In the genomic region with DNA sequence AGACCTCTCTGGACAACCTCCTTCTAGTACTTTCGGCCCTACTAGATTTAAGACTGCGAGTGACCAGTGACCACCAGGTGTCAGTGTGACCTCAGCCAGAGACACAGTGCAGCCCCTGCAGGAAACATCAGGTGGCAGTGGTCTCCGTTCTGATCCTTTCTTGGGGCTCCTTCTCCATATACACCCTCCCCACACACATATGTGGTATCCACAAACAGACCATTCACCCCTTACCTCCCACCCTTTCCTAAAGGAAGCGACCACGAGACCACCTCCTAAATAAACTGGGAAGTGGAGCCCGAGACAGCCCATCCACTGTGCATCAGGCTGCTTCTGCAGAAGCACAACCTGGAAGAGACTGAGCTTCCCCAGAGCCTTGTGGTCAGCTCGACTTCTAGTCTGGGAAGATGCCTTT, we compare ENCODE assay signal across 8 cellular contexts. TPM values are rescaled to one million over a fixed set of nuclear protein-coding genes. Genes with fewer than 3 reads are reported as not detected.
DNase-seq lines count a peak whose midpoint lies in the region; ATAC-seq and TF ChIP-seq lines count a peak whose summit lies in the region.

No MANE protein-coding gene starts in this region.

- H3K36me3 Mint-ChIP-seq in activated naive CD4-positive, alpha-beta T cell treated with anti-CD3 and anti-CD28 coated beads, Interleukin-2, amount 50 U/mL, for 72 hours, result no peaks in the 10 kb centered on the region

- no peak overlapping the region for H2AFZ ChIP-seq in SK-N-SH (ENCODE audit: low read depth)

- H3K9me3 ChIP-seq in SK-N-SH (no peaks in the 10 kb centered on the region), cardiac muscle cell (ENCODE audit: low read depth) (no peaks in the 10 kb centered on the region)

- H3K4me1 ChIP-seq in SK-N-SH (ENCODE audit: control insufficient read depth in 1 of 2, insufficient read depth in 2 of 2, low read depth in 1 of 2, low read length in 1 of 2) (peaks cover 0 to 23% of the 10 kb centered on the region in 2 experiments; a peak in 3 of 4 replicates), cardiac muscle cell (ENCODE audit: low read depth) (peaks cover 27% of the 10 kb centered on the region)

- peak overlapping the region; percentile 6 to 8 for H3K27ac Mint-ChIP-seq in activated naive CD4-positive, alpha-beta T cell treated with anti-CD3 and anti-CD28 coated beads, Interleukin-2, amount 50 U/mL, for 72 hours

- WGBS in SK-N-SH (ENCODE audit: low lambda C conversion rate), result 78% methylated on average over 5 of the region's 7 CpGs

- TF ChIP-seq EP300 in Ishikawa (IDR thresholded peaks at IDR 0.05; ENCODE audit: borderline replicate concordance), result no peak
- TF ChIP-seq EP300 in SK-N-SH (IDR thresholded peaks at IDR 0.05; ENCODE audit: borderline replicate concordance in 1 of 2, low read depth in 1 of 2, low read length in 1 of 2), result no peak

- H3K4me3 ChIP-seq in SK-N-SH (ENCODE audit: low read depth in 2 of 2, low read length in 1 of 2) (peak overlapping the region in 1 of 2 experiments; percentile 56; a peak in 1 of 4 replicates), cardiac muscle cell (no peak overlapping the region)

- H3K36me3 ChIP-seq in SK-N-SH (replicated peaks in 1 of 2; ENCODE audit: control insufficient read depth in 1 of 2, insufficient read depth in 2 of 2, low read length in 1 of 2) (no peaks in the 10 kb centered on the region), cardiac muscle cell (no peaks in the 10 kb centered on the region)

- CTCF ChIA-PET in SK-N-SH (lab: Yijun Ruan, JAX), result interaction anchor here (0.6 to 9.3 kb wide), 14 partner anchors 11 to 303 kb away, joined by 3 to 60 read pairs (median 3); no protein-coding TSS in a partner anchor

- no peaks in the 10 kb centered on the region for H3K9me2 ChIP-seq in SK-N-SH

- H3F3A ChIP-seq in SK-N-SH (replicated peaks; ENCODE audit: insufficient read depth), result no peaks in the 10 kb centered on the region

- H3K9me3 Mint-ChIP-seq in activated naive CD4-positive, alpha-beta T cell treated with anti-CD3 and anti-CD28 coated beads, Interleukin-2, amount 50 U/mL, for 72 hours, result no peaks in the 10 kb centered on the region

- DNase-seq in DMS153 treated with DMSO at 0.1 percent for 48 hours (lab: John Stamatoyannopoulos, UW; ENCODE audit: unreplicated experiment) (peak; percentile 52), SK-N-SH (peak; percentile 84), cardiac muscle cell (ENCODE audit: low read depth in 1 of 2, low spot score in 1 of 2) (peak; percentile 81 to 82), pulmonary artery endothelial cell (ENCODE audit: low read depth, low spot score) (peak; percentile 24)
- peak in 1 of 2 donors; percentile 75 for DNase-seq in activated naive CD4-positive, alpha-beta T cell treated with anti-CD3 and anti-CD28 coated beads, Interleukin-2, amount 50 U/mL, for 72 hours (ENCODE audit: low spot score in 2 of 2)

- POLR2A ChIA-PET in SK-N-SH (lab: Yijun Ruan, JAX), result no interaction called here

- no peak overlapping the region for H3K4me2 ChIP-seq in SK-N-SH

- no peaks in the 10 kb centered on the region for H3K79me2 ChIP-seq in SK-N-SH (ENCODE audit: insufficient read depth)

- no peaks in the 10 kb centered on the region for H3K27me3 ChIP-seq in SK-N-SH (ENCODE audit: insufficient read depth)
- no peaks in the 10 kb centered on the region for H3K27me3 ChIP-seq in cardiac muscle cell

- ATAC-seq in activated naive CD4-positive, alpha-beta T cell treated with anti-CD3 and anti-CD28 coated beads, Interleukin-2, amount 50 U/mL, for 72 hours, result peak; percentile 74 to 89
- ATAC-seq in GM19467 (IDR thresholded peaks at IDR 0.05; ENCODE audit: unreplicated experiment) (no peak), HG03196 (IDR thresholded peaks at IDR 0.05; ENCODE audit: unreplicated experiment) (no peak)

- no peak overlapping the region for H3K9ac ChIP-seq in SK-N-SH

- H3K27ac ChIP-seq in SK-N-SH (ENCODE audit: low read depth in 2 of 2, low read length in 1 of 2) (no peak overlapping the region), cardiac muscle cell (no peak overlapping the region)

- H4K20me1 ChIP-seq in SK-N-SH (ENCODE audit: insufficient read depth), result peaks cover 36% of the 10 kb centered on the region

- TF ChIP-seq CTCF in SK-N-SH (IDR thresholded peaks at IDR 0.05) (peak; percentile 71), cardiac muscle cell (IDR thresholded peaks at IDR 0.05; ENCODE audit: low read depth, low read length) (peak; percentile 95)

- TF ChIP-seq RAD21 in Ishikawa (IDR thresholded peaks at IDR 0.05; ENCODE audit: low read depth) (peak; percentile 93), SK-N-SH (IDR thresholded peaks at IDR 0.05; ENCODE audit: low read length) (peak; percentile 92)

TF ChIP-seq in Ishikawa, 13 proteins besides CTCF, POLR2A, EP300 and RAD21 (continues in another document):
- TF ChIP-seq, protein P1, sequence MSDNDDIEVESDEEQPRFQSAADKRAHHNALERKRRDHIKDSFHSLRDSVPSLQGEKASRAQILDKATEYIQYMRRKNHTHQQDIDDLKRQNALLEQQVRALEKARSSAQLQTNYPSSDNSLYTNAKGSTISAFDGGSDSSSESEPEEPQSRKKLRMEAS (IDR thresholded peaks at IDR 0.05), result no peak
- TF ChIP-seq EGR1 (IDR thresholded peaks at IDR 0.05), result no peak
- no peak for TF ChIP-seq ZBTB7A (IDR thresholded peaks at IDR 0.05; ENCODE audit: low read depth)
- no peak for TF ChIP-seq TCF12 (IDR thresholded peaks at IDR 0.05; ENCODE audit: low read depth)
- no peak for TF ChIP-seq CREB1 (IDR thresholded peaks at IDR 0.05; ENCODE audit: low read depth)
- TF ChIP-seq, protein P2, sequence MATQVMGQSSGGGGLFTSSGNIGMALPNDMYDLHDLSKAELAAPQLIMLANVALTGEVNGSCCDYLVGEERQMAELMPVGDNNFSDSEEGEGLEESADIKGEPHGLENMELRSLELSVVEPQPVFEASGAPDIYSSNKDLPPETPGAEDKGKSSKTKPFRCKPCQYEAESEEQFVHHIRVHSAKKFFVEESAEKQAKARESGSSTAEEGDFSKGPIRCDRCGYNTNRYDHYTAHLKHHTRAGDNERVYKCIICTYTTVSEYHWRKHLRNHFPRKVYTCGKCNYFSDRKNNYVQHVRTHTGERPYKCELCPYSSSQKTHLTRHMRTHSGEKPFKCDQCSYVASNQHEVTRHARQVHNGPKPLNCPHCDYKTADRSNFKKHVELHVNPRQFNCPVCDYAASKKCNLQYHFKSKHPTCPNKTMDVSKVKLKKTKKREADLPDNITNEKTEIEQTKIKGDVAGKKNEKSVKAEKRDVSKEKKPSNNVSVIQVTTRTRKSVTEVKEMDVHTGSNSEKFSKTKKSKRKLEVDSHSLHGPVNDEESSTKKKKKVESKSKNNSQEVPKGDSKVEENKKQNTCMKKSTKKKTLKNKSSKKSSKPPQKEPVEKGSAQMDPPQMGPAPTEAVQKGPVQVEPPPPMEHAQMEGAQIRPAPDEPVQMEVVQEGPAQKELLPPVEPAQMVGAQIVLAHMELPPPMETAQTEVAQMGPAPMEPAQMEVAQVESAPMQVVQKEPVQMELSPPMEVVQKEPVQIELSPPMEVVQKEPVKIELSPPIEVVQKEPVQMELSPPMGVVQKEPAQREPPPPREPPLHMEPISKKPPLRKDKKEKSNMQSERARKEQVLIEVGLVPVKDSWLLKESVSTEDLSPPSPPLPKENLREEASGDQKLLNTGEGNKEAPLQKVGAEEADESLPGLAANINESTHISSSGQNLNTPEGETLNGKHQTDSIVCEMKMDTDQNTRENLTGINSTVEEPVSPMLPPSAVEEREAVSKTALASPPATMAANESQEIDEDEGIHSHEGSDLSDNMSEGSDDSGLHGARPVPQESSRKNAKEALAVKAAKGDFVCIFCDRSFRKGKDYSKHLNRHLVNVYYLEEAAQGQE (IDR thresholded peaks at IDR 0.05; ENCODE audit: low read depth), result no peak
- no peak for TF ChIP-seq TAF1 (IDR thresholded peaks at IDR 0.05; ENCODE audit: low read depth)

TF ChIP-seq in SK-N-SH, 30 proteins besides CTCF, POLR2A, EP300 and RAD21:
- TF ChIP-seq POLR2AphosphoS5 (IDR thresholded peaks at IDR 0.05; ENCODE audit: low read depth, low read length) (no peak), SMC3 (IDR thresholded peaks at IDR 0.05; ENCODE audit: low read depth, low read length) (peak; percentile 90)

RNA-seq across cellular contexts. Expression of a gene that starts 38.5 kb away (rescaled TPM):
- 0.26 and 0.32 TPM in 2 replicates for polyA plus RNA-seq in SK-N-SH (2012; rRNA removed)
- 0.03 and 0.05 TPM in 2 replicates for polyA plus RNA-seq in SK-N-SH (2012; cell fraction: cytosol; rRNA removed)
- polyA plus RNA-seq in SK-N-SH (2012; cell fraction: nucleus; rRNA removed), result 5.0 and 6.1 TPM in 2 replicates
- total RNA-seq in activated naive CD4-positive, alpha-beta T cell treated with anti-CD3 and anti-CD28 coated beads, Interleukin-2, amount 50 U/mL, for 72 hours, result 1 to 10 TPM; 2.2 to 4.8 TPM
- total RNA-seq in cardiac muscle cell, result 0.14 and 2.2 TPM in 2 replicates
- 2.3 and 2.6 TPM in 2 replicates for polyA plus RNA-seq in cardiac muscle cell
- 0.13 and 0.14 TPM in 2 replicates for total RNA-seq in pulmonary artery endothelial cell

Comparison
In these comparisons a context has a peak if more than half of its experiments do, and no peak if none do; other contexts are left out.
1. ATAC-seq: peak in activated naive CD4-positive, alpha-beta T cell treated with anti-CD3 and anti-CD28 coated beads, Interleukin-2, amount 50 U/mL, for 72 hours (2 of 2); none in GM19467 (single experiment) and HG03196 (single experiment).